In the genomic region with DNA sequence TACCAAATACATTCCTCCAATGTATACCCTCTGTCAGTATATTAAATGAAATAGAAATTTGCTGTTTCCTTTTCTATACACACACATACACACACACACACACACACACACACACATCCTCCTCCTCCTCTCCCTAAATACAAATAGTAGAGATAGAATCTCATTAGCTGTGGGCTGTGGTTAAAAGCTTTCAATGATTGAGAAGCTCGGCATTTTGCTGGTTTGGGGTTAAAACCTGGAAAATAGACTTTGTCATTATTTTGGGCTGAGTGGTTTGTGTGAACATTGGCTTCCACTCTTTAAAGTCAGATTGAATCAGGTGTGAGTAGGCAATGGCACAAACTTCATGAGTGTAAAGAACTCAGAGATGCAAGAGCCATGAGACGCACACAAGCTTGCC, we compare ENCODE assay signal across 22 cellular contexts.
"Had no signal": no experiment of that assay in that cellular context is flagged by ENCODE, and none has a peak within 500 bp of the region (broad histone marks: within the 10 kb centered on the region; RNA-seq: fewer than 3 reads in every experiment).

No MANE protein-coding gene starts in this region.

- DNase-seq: colonic mucosa; effector CD8-positive, alpha-beta T cell; endodermal cell; heart left ventricle; kidney; midbrain; naive thymus-derived CD4-positive, alpha-beta T cell; right lobe of liver; stimulated activated CD4-positive, alpha-beta T cell treated with anti-CD3 and anti-CD28 coated beads, Interleukin-2, amount 100 ng/mL, for 24 hours; stimulated activated CD4-positive, alpha-beta T cell treated with anti-CD3 and anti-CD28 coated beads, Interleukin-4, amount 100 ng/mL, for 24 hours; stimulated activated naive CD4-positive, alpha-beta T cell treated with Interleukin-2 at 50 U/mL for 16 hours; stomach; tibial artery had no signal

- H2AFZ ChIP-seq: hepatocyte, neural progenitor cell, parathyroid adenoma had no signal

- H3K4me1 ChIP-seq: colonic mucosa, gastroesophageal sphincter, heart left ventricle, neural progenitor cell, parathyroid adenoma, right lobe of liver, stomach, tibial artery had no signal

- H3K9me3 ChIP-seq: colonic mucosa, gastroesophageal sphincter, right lobe of liver, stomach, tibial artery had no signal

- ATAC-seq: esophagus mucosa; gastroesophageal sphincter; heart left ventricle; left lobe of liver; naive thymus-derived CD4-positive, alpha-beta T cell; right lobe of liver; stimulated activated effector memory CD8-positive, alpha-beta T cell treated with anti-CD3 and anti-CD28 coated beads, Interleukin-12 subunit alpha, Interleukin-12 subunit beta, amount 100 ng/mL, for 72 hours had no signal

- H3K27me3 ChIP-seq: colonic mucosa, gastroesophageal sphincter, hepatocyte, neural progenitor cell, right lobe of liver, stomach, tibial artery had no signal

- H3K4me2 ChIP-seq: hepatocyte, neural progenitor cell had no signal

- H3K4me3 ChIP-seq: colonic mucosa, gastroesophageal sphincter, heart left ventricle, hepatocyte, lung, neural progenitor cell, right lobe of liver, stomach, tibial artery had no signal

- H3K9ac ChIP-seq: neural progenitor cell, parathyroid adenoma had no signal

- H3K27ac ChIP-seq: colonic mucosa, epithelial cell of prostate, gastroesophageal sphincter, heart left ventricle, hepatocyte, neural progenitor cell, parathyroid adenoma, right lobe of liver, stomach, tibial artery had no signal

- H3K79me2 ChIP-seq: hepatocyte, parathyroid adenoma had no signal

- H3K36me3 ChIP-seq: colonic mucosa, gastroesophageal sphincter, heart left ventricle, neural progenitor cell, right lobe of liver, stomach, tibial artery had no signal
